In the genomic region with DNA sequence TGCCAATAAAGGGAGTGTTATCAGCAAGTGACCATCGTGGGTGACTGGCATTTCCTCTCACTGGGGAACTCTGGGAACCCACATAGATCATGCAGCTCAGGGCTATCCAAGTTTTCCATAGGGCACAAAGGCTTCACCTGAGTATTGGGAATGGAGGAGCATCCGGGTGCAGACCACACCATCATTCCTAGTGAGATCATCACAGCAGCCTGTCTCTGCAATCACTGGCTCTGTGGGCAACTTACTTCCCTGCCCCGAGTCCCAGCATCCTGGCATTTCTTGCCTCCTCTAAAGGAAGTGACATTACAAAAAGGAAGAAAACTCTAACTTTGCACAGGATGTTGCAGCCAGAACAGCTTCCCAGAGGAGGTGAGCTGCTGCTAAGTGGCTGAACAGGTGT, we compare ENCODE assay signal across 28 cellular contexts.
"Had no signal": no experiment of that assay in that cellular context is flagged by ENCODE, and none has a peak within 500 bp of the region (broad histone marks: within the 10 kb centered on the region; RNA-seq: fewer than 3 reads in every experiment).

No MANE protein-coding gene starts in this region.

- H3K4me3 ChIP-seq: esophagus squamous epithelium, heart right ventricle, lower lobe of right lung, neural progenitor cell, psoas muscle, thoracic aorta, tibial nerve, vagina had no signal

- ATAC-seq: effector memory CD8-positive, alpha-beta T cell; heart right ventricle; left ventricle myocardium superior; lower lobe of right lung; naive thymus-derived CD4-positive, alpha-beta T cell; psoas muscle; right cardiac atrium; stimulated activated naive B cell treated with anti-CD40 and anti-IgM and Interleukin-4, amounts not matched to agents 10 μg/mL and 1 μg/mL and 100 μg/mL, for 72 hours had no signal

- H3K4me1 Mint-ChIP-seq: memory B cell; naive thymus-derived CD4-positive, alpha-beta T cell; nephron; stimulated activated naive B cell treated with anti-CD40 and anti-IgM and Interleukin-4, amounts not matched to agents 10 μg/mL and 1 μg/mL and 100 μg/mL, for 72 hours had no signal

- H2AFZ ChIP-seq: neural progenitor cell, parathyroid adenoma had no signal

- H3K4me3 Mint-ChIP-seq: effector memory CD8-positive, alpha-beta T cell; memory B cell; naive thymus-derived CD4-positive, alpha-beta T cell; nephron; neural progenitor cell; stimulated activated naive B cell treated with anti-CD40 and anti-IgM and Interleukin-4, amounts not matched to agents 10 μg/mL and 1 μg/mL and 100 μg/mL, for 72 hours; stimulated activated naive CD8-positive, alpha-beta T cell treated with anti-CD3 and anti-CD28 coated beads, Interleukin-15, Interleukin-2, amounts not matched to agents 100 ng/mL and 50 ng/mL, for 24 hours had no signal

- FAIRE-seq: endometrium, islet of Langerhans, small intestine had no signal

- H3K27ac Mint-ChIP-seq: effector memory CD8-positive, alpha-beta T cell; memory B cell; naive thymus-derived CD4-positive, alpha-beta T cell; nephron; neural progenitor cell; stimulated activated naive B cell treated with anti-CD40 and anti-IgM and Interleukin-4, amounts not matched to agents 10 μg/mL and 1 μg/mL and 100 μg/mL, for 72 hours; stimulated activated naive CD8-positive, alpha-beta T cell treated with anti-CD3 and anti-CD28 coated beads, Interleukin-15, Interleukin-2, amounts not matched to agents 100 ng/mL and 50 ng/mL, for 24 hours had no signal

- H3K9ac ChIP-seq: neural progenitor cell, parathyroid adenoma had no signal

- H3K27me3 ChIP-seq: neural progenitor cell, vagina had no signal

- H3K4me2 ChIP-seq: neural progenitor cell had no signal

- H3K4me1 ChIP-seq: esophagus squamous epithelium, heart right ventricle, lower lobe of right lung, psoas muscle, tibial nerve, vagina had no signal

- DNase-seq: cortex of kidney; effector memory CD8-positive, alpha-beta T cell; erythroblast; esophagus squamous epithelium; foreskin melanocyte; glutamatergic neuron; heart right ventricle; hippocampal formation; kidney glomerular epithelial cell; left ventricle myocardium superior; lower lobe of right lung; naive thymus-derived CD4-positive, alpha-beta T cell; psoas muscle; right cardiac atrium; small intestine; stimulated activated CD4-positive, alpha-beta T cell treated with anti-CD3 and anti-CD28 coated beads, Interleukin-15, amount 100 ng/mL, for 24 hours; stimulated activated CD4-positive, alpha-beta T cell treated with anti-CD3 and anti-CD28 coated beads, Interleukin-2, amount 100 ng/mL, for 48 hours; stimulated activated naive B cell treated with anti-CD40 and anti-IgM and Interleukin-4, amounts not matched to agents 10 μg/mL and 1 μg/mL and 100 μg/mL, for 72 hours had no signal

- H3K9me3 Mint-ChIP-seq: effector memory CD8-positive, alpha-beta T cell; memory B cell; naive thymus-derived CD4-positive, alpha-beta T cell; nephron; neural progenitor cell; stimulated activated naive B cell treated with anti-CD40 and anti-IgM and Interleukin-4, amounts not matched to agents 10 μg/mL and 1 μg/mL and 100 μg/mL, for 72 hours; stimulated activated naive CD8-positive, alpha-beta T cell treated with anti-CD3 and anti-CD28 coated beads, Interleukin-15, Interleukin-2, amounts not matched to agents 100 ng/mL and 50 ng/mL, for 24 hours had no signal

- H3K9me3 ChIP-seq: esophagus squamous epithelium, heart right ventricle, lower lobe of right lung, psoas muscle, thoracic aorta, tibial nerve, vagina had no signal

- H3K79me2 ChIP-seq: parathyroid adenoma had no signal

- H3K36me3 Mint-ChIP-seq: memory B cell; naive thymus-derived CD4-positive, alpha-beta T cell; neural progenitor cell; stimulated activated naive B cell treated with anti-CD40 and anti-IgM and Interleukin-4, amounts not matched to agents 10 μg/mL and 1 μg/mL and 100 μg/mL, for 72 hours had no signal

- H3K36me3 ChIP-seq: esophagus squamous epithelium, heart right ventricle, lower lobe of right lung, neural progenitor cell, thoracic aorta, tibial nerve, vagina had no signal

- H3K27ac ChIP-seq: esophagus squamous epithelium, heart right ventricle, lower lobe of right lung, neural progenitor cell, parathyroid adenoma, psoas muscle, thoracic aorta, tibial nerve, vagina had no signal
